Comparison of ENCODE assay signal across 1 cellular context in the genomic region with DNA sequence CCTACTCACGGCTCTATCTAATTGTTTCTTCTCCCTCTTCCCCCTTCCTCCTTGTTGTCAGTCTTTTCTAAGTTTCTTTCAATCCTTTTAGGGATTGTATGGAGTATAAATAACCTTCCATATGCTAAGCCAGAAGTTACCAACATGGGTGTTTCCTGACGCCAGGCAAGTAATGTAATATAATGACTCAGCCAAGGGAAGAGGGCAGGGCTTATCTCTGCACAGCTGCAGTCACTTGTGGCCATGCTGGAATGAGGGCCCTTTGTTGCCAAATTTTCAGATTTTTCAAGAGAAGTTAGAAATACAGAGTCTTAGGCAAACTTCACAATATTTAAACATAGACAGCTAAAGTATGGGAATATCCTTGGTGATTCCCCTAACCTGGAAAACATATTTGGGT.
TF ChIP-seq lines count a peak whose summit lies in the region.

No MANE protein-coding gene starts in this region.

TF ChIP-seq in SK-N-SH, 30 proteins besides CTCF, POLR2A, EP300 and RAD21 (continued from another document):
- TF ChIP-seq, protein P1, sequence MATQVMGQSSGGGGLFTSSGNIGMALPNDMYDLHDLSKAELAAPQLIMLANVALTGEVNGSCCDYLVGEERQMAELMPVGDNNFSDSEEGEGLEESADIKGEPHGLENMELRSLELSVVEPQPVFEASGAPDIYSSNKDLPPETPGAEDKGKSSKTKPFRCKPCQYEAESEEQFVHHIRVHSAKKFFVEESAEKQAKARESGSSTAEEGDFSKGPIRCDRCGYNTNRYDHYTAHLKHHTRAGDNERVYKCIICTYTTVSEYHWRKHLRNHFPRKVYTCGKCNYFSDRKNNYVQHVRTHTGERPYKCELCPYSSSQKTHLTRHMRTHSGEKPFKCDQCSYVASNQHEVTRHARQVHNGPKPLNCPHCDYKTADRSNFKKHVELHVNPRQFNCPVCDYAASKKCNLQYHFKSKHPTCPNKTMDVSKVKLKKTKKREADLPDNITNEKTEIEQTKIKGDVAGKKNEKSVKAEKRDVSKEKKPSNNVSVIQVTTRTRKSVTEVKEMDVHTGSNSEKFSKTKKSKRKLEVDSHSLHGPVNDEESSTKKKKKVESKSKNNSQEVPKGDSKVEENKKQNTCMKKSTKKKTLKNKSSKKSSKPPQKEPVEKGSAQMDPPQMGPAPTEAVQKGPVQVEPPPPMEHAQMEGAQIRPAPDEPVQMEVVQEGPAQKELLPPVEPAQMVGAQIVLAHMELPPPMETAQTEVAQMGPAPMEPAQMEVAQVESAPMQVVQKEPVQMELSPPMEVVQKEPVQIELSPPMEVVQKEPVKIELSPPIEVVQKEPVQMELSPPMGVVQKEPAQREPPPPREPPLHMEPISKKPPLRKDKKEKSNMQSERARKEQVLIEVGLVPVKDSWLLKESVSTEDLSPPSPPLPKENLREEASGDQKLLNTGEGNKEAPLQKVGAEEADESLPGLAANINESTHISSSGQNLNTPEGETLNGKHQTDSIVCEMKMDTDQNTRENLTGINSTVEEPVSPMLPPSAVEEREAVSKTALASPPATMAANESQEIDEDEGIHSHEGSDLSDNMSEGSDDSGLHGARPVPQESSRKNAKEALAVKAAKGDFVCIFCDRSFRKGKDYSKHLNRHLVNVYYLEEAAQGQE (IDR thresholded peaks at IDR 0.05; ENCODE audit: low read depth, low read length), result no peak
- TF ChIP-seq MXI1 (IDR thresholded peaks at IDR 0.05; ENCODE audit: low read depth, low read length) (no peak), RXRA (IDR thresholded peaks at IDR 0.05; ENCODE audit: borderline replicate concordance, low read depth) (no peak), TAF1 (IDR thresholded peaks at IDR 0.05; ENCODE audit: borderline replicate concordance, low read depth, low read length) (no peak)
- TF ChIP-seq, protein P2, sequence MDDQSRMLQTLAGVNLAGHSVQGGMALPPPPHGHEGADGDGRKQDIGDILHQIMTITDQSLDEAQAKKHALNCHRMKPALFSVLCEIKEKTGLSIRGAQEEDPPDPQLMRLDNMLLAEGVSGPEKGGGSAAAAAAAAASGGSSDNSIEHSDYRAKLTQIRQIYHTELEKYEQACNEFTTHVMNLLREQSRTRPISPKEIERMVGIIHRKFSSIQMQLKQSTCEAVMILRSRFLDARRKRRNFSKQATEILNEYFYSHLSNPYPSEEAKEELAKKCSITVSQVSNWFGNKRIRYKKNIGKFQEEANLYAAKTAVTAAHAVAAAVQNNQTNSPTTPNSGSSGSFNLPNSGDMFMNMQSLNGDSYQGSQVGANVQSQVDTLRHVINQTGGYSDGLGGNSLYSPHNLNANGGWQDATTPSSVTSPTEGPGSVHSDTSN (IDR thresholded peaks at IDR 0.05), result no peak
